Comparison of ENCODE assay signal across 8 cellular contexts in the genomic region with DNA sequence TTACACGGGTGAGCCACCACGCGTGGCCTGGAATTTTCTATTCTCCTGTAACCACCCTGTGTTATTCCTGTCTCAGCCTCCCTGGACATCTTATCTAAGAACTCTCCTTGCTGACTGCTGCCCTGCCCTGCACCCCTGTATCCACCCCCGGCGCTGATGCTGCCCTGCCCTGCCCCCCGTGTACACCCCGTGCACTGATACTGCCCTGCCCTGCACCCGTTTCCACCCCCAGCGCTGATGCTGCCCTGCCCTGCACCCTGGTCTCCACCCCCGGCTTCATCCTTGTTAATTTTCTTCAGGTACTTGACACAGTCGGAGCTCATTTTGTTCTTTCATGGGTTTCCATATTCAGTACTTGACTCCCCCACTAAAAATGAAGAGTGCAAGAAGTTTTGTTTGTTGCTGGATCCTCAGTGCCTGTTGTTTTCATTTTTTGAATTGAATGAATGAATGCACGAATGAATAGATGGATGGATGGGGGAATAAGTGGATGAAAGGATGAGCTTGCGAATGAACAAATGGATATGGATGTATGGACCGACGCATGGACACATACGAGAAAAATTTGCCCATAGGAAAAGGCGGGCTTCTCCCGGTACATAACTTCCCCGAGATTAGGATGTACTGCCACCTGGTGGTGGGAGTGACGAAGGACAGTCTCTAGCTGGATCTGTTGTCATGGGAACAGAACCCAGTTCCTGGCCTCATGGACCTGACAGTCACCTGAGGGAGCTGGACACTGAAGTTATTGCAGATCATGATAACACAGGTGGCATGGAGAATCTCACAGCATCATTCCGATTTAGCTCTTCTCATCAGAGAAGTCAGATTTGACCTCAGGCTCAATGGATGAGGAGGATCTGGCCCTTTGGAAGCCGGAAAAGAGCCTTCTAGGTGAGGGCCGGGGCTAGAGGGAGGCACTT. TPM values are rescaled to one million over a fixed set of nuclear protein-coding genes. Genes with fewer than 3 reads are reported as not detected.
A peak's percentile ranks its signal among the peaks of the same experiment; 100 is the strongest.
DNase-seq lines count a peak whose midpoint lies in the region; ATAC-seq and TF ChIP-seq lines count a peak whose summit lies in the region.

No MANE protein-coding gene starts in this region.

- no peak overlapping the region for H3K4me3 ChIP-seq in kidney epithelial cell (ENCODE audit: low read depth, low read length)

- DNase-seq in Ammon's horn (ENCODE audit: low spot score) (peak; percentile 83), H4 (ENCODE audit: low spot score) (peak; percentile 76), NCI-H345 treated with DMSO at 0.1 percent for 48 hours (lab: John Stamatoyannopoulos, UW; ENCODE audit: unreplicated experiment) (peak; percentile 68), caudate nucleus (lab: John Stamatoyannopoulos, UW) (peak in 54 of 61 donors; percentile 1 to 72 (median 31)), kidney epithelial cell (ENCODE audit: low read depth) (no peak)
- DNase-seq in stimulated activated CD4-positive, alpha-beta T cell treated with anti-CD3 and anti-CD28 coated beads, Interleukin-2, amount 100 ng/mL, for 24 hours, result peak; percentile 73 to 78

- ATAC-seq in activated CD4-positive, CD25-positive, alpha-beta regulatory T cell treated with anti-CD3 and anti-CD28 coated beads, Interleukin-2, amount 50 U/mL, for 24 hours, result peak; percentile 68 to 75
- ATAC-seq in GM18517 (IDR thresholded peaks at IDR 0.05; ENCODE audit: unreplicated experiment), result no peak

- H3K27me3 ChIP-seq in kidney epithelial cell (ENCODE audit: control insufficient read depth, insufficient read depth, low read length), result no peaks in the 10 kb centered on the region

- no peak overlapping the region for H3K27ac ChIP-seq in caudate nucleus (ENCODE audit: low read depth, low read length)

- peak; percentile 85 for TF ChIP-seq CTCF in kidney epithelial cell (IDR thresholded peaks at IDR 0.05; ENCODE audit: insufficient read depth, low read length, poor library complexity, severe bottlenecking)

- no peaks in the 10 kb centered on the region for H3K36me3 ChIP-seq in kidney epithelial cell (ENCODE audit: control insufficient read depth, insufficient read depth, low read length)

RNA-seq across cellular contexts. Expression of a gene that starts 14.9 kb away (rescaled TPM):
- not detected in 2 replicates for total RNA-seq in H4 (2014; rRNA removed; shearing (Covaris generic))
- not detected in 2 replicates for total RNA-seq in kidney epithelial cell

RNA-seq across cellular contexts. Expression of a gene that starts 40.8 kb away (rescaled TPM):
- total RNA-seq in H4 (2014; rRNA removed; shearing (Covaris generic)), result 38.1 and 43.1 TPM in 2 replicates
- total RNA-seq in kidney epithelial cell, result 37.4 and 41.2 TPM in 2 replicates

RNA-seq across cellular contexts. Expression of a gene that starts 57.1 kb away (rescaled TPM):
- not detected in 2 replicates for total RNA-seq in H4 (2014; rRNA removed; shearing (Covaris generic))
- total RNA-seq in kidney epithelial cell, result not detected in 2 replicates
